Comparison of ENCODE assay signal across 8 cellular contexts in the genomic region with DNA sequence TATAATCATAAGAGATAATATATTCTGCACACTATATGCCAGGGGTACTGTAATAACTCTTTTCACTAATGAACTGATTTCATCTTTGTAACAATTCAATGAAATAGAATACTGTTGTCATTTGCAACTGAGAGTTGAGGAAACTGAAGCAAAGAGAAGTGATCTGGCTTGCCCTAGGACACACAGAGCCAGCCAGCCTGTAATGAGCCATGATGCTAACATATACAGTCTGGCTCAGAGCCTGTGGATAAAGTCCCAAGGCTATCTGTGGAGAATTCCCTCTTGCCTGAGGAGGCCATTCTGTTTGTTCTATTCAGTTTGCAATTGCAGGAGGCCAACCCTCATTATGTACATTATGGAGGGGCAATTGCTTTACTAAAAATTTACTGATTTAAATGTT.
"Had no signal": no experiment of that assay in that cellular context is flagged by ENCODE, and none has a peak within 500 bp of the region (broad histone marks: within the 10 kb centered on the region; RNA-seq: fewer than 3 reads in every experiment).

No MANE protein-coding gene starts in this region.

- H2AFZ ChIP-seq: GM23248 had no signal

- H3K4me1 ChIP-seq: HAP-1 had no signal

- H3K4me3 ChIP-seq: GM23248, HAP-1 had no signal

- H3K9ac ChIP-seq: GM23248 had no signal

- H3K9me3 ChIP-seq: HAP-1 had no signal

- DNase-seq: GM23248, GOT3, H7, HFFc6, KBM-7 had no signal

- H3K27ac ChIP-seq: GM23248 had no signal

- H3K36me3 ChIP-seq: HAP-1 had no signal

- ATAC-seq: HCT116, HepG2 had no signal
